Comparison of ENCODE assay signal across 6 cellular contexts in genomic region chr7:100115026-100115425, GRCh38.
"Had no signal": no experiment of that assay in that cellular context is flagged by ENCODE, and none has a peak within 500 bp of the region (broad histone marks: within the 10 kb centered on the region; RNA-seq: fewer than 3 reads in every experiment).

No MANE protein-coding gene starts in this region.

- H3K4me3 ChIP-seq: GM23338, K562 had no signal

- ATAC-seq: GM23338, K562 had no signal

- DNase-seq: H9, HCEC 1CT, HFFc6, IMR-90 had no signal

- H3K4me3 Mint-ChIP-seq: GM23338, H9, HFFc6 had no signal

- H3K27ac Mint-ChIP-seq: GM23338, H9, HFFc6 had no signal

- H3K9me3 Mint-ChIP-seq: GM23338, H9, HFFc6 had no signal
